Comparison of ENCODE assay signal across 20 cellular contexts in genomic region chr10:105969884-105970377, GRCh38.
A peak's percentile ranks its signal among the peaks of the same experiment; 100 is the strongest.
DNase-seq lines count a peak whose midpoint lies in the region; ATAC-seq and TF ChIP-seq lines count a peak whose summit lies in the region.
"Had no signal": no experiment of that assay in that cellular context is flagged by ENCODE, and none has a peak within 500 bp of the region (broad histone marks: within the 10 kb centered on the region; RNA-seq: fewer than 3 reads in every experiment).

No MANE protein-coding gene starts in this region.

- peaks cover 29% of the 10 kb centered on the region for H3K4me1 Mint-ChIP-seq in GM23338
- H3K4me1 Mint-ChIP-seq in activated T-cell treated with anti-CD3 and anti-CD28 coated beads, Interleukin-2, amount 50 U/mL, for 72 hours (ENCODE audit: low read depth), result no peaks in the 10 kb centered on the region
- H3K4me1 Mint-ChIP-seq in CD4-positive, alpha-beta memory T cell, result no peaks in the 10 kb centered on the region
- H3K4me1 Mint-ChIP-seq: CD8-positive, alpha-beta memory T cell had no signal

- no peaks in the 10 kb centered on the region for H4K20me1 ChIP-seq in GM23338 (replicated peaks; ENCODE audit: insufficient read depth)

- no peaks in the 10 kb centered on the region for H3K9me2 ChIP-seq in GM23338 (ENCODE audit: insufficient read depth)

- peaks cover 18% of the 10 kb centered on the region for H3K4me1 ChIP-seq in GM23338 (ENCODE audit: insufficient read depth)
- H3K4me1 ChIP-seq in neuronal stem cell (ENCODE audit: control insufficient read depth in 2 of 2, insufficient read depth in 1 of 2, low read depth in 1 of 2, low read length in 2 of 2), result peaks cover 5 to 14% of the 10 kb centered on the region in 2 donors
- no peaks in the 10 kb centered on the region for H3K4me1 ChIP-seq in CD4-positive, alpha-beta memory T cell (ENCODE audit: insufficient read depth, low read length)

- H3K27me3 Mint-ChIP-seq in GM23338 (ENCODE audit: insufficient read depth, low read depth, poor library complexity), result no peaks in the 10 kb centered on the region
- H3K27me3 Mint-ChIP-seq in activated T-cell treated with anti-CD3 and anti-CD28 coated beads, Interleukin-2, amount 50 U/mL, for 72 hours (ENCODE audit: low read depth), result no peaks in the 10 kb centered on the region
- H3K27me3 Mint-ChIP-seq in CD4-positive, alpha-beta memory T cell, result no peaks in the 10 kb centered on the region

- no peak overlapping the region for H3K27ac Mint-ChIP-seq in GM23338
- H3K27ac Mint-ChIP-seq in activated T-cell treated with anti-CD3 and anti-CD28 coated beads, Interleukin-2, amount 50 U/mL, for 72 hours, result no peak overlapping the region
- no peak overlapping the region for H3K27ac Mint-ChIP-seq in CD4-positive, alpha-beta memory T cell
- H3K27ac Mint-ChIP-seq: CD8-positive, alpha-beta memory T cell had no signal

- H3K36me3 Mint-ChIP-seq in GM23338 (ENCODE audit: low read depth), result no peaks in the 10 kb centered on the region
- no peaks in the 10 kb centered on the region for H3K36me3 Mint-ChIP-seq in activated T-cell treated with anti-CD3 and anti-CD28 coated beads, Interleukin-2, amount 50 U/mL, for 72 hours (ENCODE audit: insufficient read depth in 2 of 2)
- H3K36me3 Mint-ChIP-seq in CD4-positive, alpha-beta memory T cell, result no peaks in the 10 kb centered on the region
- H3K36me3 Mint-ChIP-seq: CD8-positive, alpha-beta memory T cell had no signal

- no peak overlapping the region for H3K18ac ChIP-seq in neuronal stem cell (ENCODE audit: low read length)

- no peak for TF ChIP-seq CTCF in GM23338 (conservative IDR thresholded peaks at IDR 0.05; ENCODE audit: low read depth in 2 of 2)

- intact Hi-C loops in CD4-positive, alpha-beta memory T cell (cut with micrococcal nuclease), result no loop called here

- WGBS in neuronal stem cell (ENCODE audit: extremely low coverage in 2 of 2, insufficient read length in 2 of 2, insufficient replicate concordance in 1 of 2), 2 donors, result no CpG with 5 or more reads among the region's 12 CpGs

- POLR2A ChIA-PET in CD4-positive, alpha-beta memory T cell (lab: Charles Lee; ENCODE audit: partially characterized antibody), result no interaction called here

- no peak overlapping the region for H2AK5ac ChIP-seq in neuronal stem cell (ENCODE audit: low read depth, low read length)

- H4K8ac ChIP-seq in neuronal stem cell (ENCODE audit: low read depth, low read length), result no peak overlapping the region

- no peak overlapping the region for H2BK5ac ChIP-seq in neuronal stem cell (ENCODE audit: low read length)

- no peaks in the 10 kb centered on the region for H3F3A ChIP-seq in GM23338 (replicated peaks; ENCODE audit: low read depth)

- H3K14ac ChIP-seq in neuronal stem cell (ENCODE audit: low read length), result no peak overlapping the region

- H3K79me2 ChIP-seq in GM23338 (replicated peaks; ENCODE audit: insufficient read depth), result no peaks in the 10 kb centered on the region

- no peak overlapping the region for H4K91ac ChIP-seq in neuronal stem cell (ENCODE audit: low read depth, low read length, poor library complexity)

- H2BK120ac ChIP-seq in neuronal stem cell (ENCODE audit: low read depth, low read length), result no peak overlapping the region

- H3K27me3 ChIP-seq in GM23338 (ENCODE audit: insufficient read depth) (no peaks in the 10 kb centered on the region), neuronal stem cell (ENCODE audit: control insufficient read depth in 3 of 3, insufficient read depth in 3 of 3, low read depth in 1 of 3, low read length in 3 of 3) (no peaks in the 10 kb centered on the region)
- H3K27me3 ChIP-seq in CD4-positive, alpha-beta memory T cell (ENCODE audit: insufficient read depth, low read length), result no peaks in the 10 kb centered on the region

- H2BK12ac ChIP-seq in neuronal stem cell (ENCODE audit: low read length), result no peak overlapping the region

- no peaks in the 10 kb centered on the region for H3K36me3 ChIP-seq in GM23338 (ENCODE audit: insufficient read depth)
- no peaks in the 10 kb centered on the region for H3K36me3 ChIP-seq in SK-N-MC (ENCODE audit: insufficient read depth, low read length)
- no peaks in the 10 kb centered on the region for H3K36me3 ChIP-seq in neuronal stem cell (replicated peaks in 1 of 2; ENCODE audit: control insufficient read depth in 2 of 2, insufficient read depth in 2 of 2, low read length in 2 of 2)
- H3K36me3 ChIP-seq in CD4-positive, alpha-beta memory T cell (ENCODE audit: insufficient read depth, low read length), result no peaks in the 10 kb centered on the region

- H3K4me3 ChIP-seq in GM23338, result no peak overlapping the region
- H3K4me3 ChIP-seq in SK-N-MC, result peak overlapping the region; percentile 68
- H3K4me3 ChIP-seq in neuronal stem cell (ENCODE audit: low read length in 2 of 2), result no peak overlapping the region
- no peak overlapping the region for H3K4me3 ChIP-seq in CD4-positive, alpha-beta memory T cell (ENCODE audit: low read length in 2 of 2)

- no peak overlapping the region for H2BK15ac ChIP-seq in neuronal stem cell (ENCODE audit: low read length)

- no peak for ATAC-seq in GM23338
- no peak for ATAC-seq in activated T-cell treated with anti-CD3 and anti-CD28 coated beads, Interleukin-2, amount 50 U/mL, for 72 hours (replicated peaks in 1 of 2)
- ATAC-seq: SK-N-SH treated with all-trans-retinoic acid at 6 μM for 48 hours had no signal

- H2AFZ ChIP-seq in GM23338 (peak overlapping the region; percentile 19; the same call in 1 of the 2 replicates), neuronal stem cell (ENCODE audit: low read length) (peak overlapping the region; percentile 32)

- no peaks in the 10 kb centered on the region for H3K9me3 ChIP-seq in SK-N-MC (ENCODE audit: low read depth, low read length)
- H3K9me3 ChIP-seq in neuronal stem cell (replicated peaks in 1 of 2; ENCODE audit: control insufficient read depth in 2 of 2, insufficient read depth in 1 of 2, low read depth in 1 of 2, low read length in 2 of 2), result no peaks in the 10 kb centered on the region
- no peaks in the 10 kb centered on the region for H3K9me3 ChIP-seq in CD4-positive, alpha-beta memory T cell (ENCODE audit: control insufficient read depth in 1 of 2, low read length in 2 of 2)

- no peaks in the 10 kb centered on the region for H3K79me1 ChIP-seq in neuronal stem cell (ENCODE audit: low read depth, low read length)

- H3K23ac ChIP-seq in neuronal stem cell (ENCODE audit: low read depth, low read length, poor library complexity), result no peak overlapping the region

- no peaks in the 10 kb centered on the region for H3K9me3 Mint-ChIP-seq in GM23338
- peaks cover 0 to 2% of the 10 kb centered on the region in 2 donors for H3K9me3 Mint-ChIP-seq in activated T-cell treated with anti-CD3 and anti-CD28 coated beads, Interleukin-2, amount 50 U/mL, for 72 hours
- H3K9me3 Mint-ChIP-seq in CD4-positive, alpha-beta memory T cell, result peaks cover 0 to 14% (median 3%) of the 10 kb centered on the region in 8 donors

- H3K27ac ChIP-seq in GM23338 (ENCODE audit: low read depth), result no peak overlapping the region
- H3K27ac ChIP-seq in SK-N-MC, result peak overlapping the region; percentile 80
- H3K27ac ChIP-seq in neuronal stem cell (replicated peaks; ENCODE audit: low read length), result no peak overlapping the region
- no peak overlapping the region for H3K27ac ChIP-seq in CD4-positive, alpha-beta memory T cell (ENCODE audit: low read depth, low read length)

- no peak overlapping the region for H3K4me2 ChIP-seq in GM23338
- no peak overlapping the region for H3K4me2 ChIP-seq in neuronal stem cell (ENCODE audit: insufficient read depth, low read length, poor library complexity, severe bottlenecking)

- H3K4me3 Mint-ChIP-seq in GM23338, result no peak overlapping the region
- no peak overlapping the region for H3K4me3 Mint-ChIP-seq in activated T-cell treated with anti-CD3 and anti-CD28 coated beads, Interleukin-2, amount 50 U/mL, for 72 hours
- H3K4me3 Mint-ChIP-seq in CD4-positive, alpha-beta memory T cell, result no peak overlapping the region
- H3K4me3 Mint-ChIP-seq: CD8-positive, alpha-beta memory T cell had no signal

- no peak overlapping the region for H3K4ac ChIP-seq in neuronal stem cell (ENCODE audit: low read length)

- DNase-seq in GM23338 (ENCODE audit: low spot score) (no peak), NOMO-1 treated with DMSO at 0.1 percent for 48 hours (lab: John Stamatoyannopoulos, UW; ENCODE audit: unreplicated experiment) (peak; percentile 50), SK-N-MC (ENCODE audit: low read depth, low spot score) (peak; percentile 16), neuronal stem cell (ENCODE audit: low spot score) (no peak), GM19238 (ENCODE audit: insufficient read length, low spot score) (no peak)
- DNase-seq in activated T-cell treated with anti-CD3 and anti-CD28 coated beads, Interleukin-2, amount 50 U/mL, for 72 hours, result no peak
- no peak for DNase-seq in CD4-positive, alpha-beta memory T cell
- DNase-seq: 8988T; AML-193; C1 segment of cervical spinal cord; CD8-positive, alpha-beta memory T cell; DMS53; GF-D8; KBM-7; NCI-H1092 treated with DMSO at 0.1 percent for 48 hours; NCI-H1436 treated with DMSO at 0.1 percent for 48 hours; NCI-H1930; NK-92 treated with Interleukin-12 subunit alpha and Interleukin-12 subunit beta, amount 100 ng/mL, for 24 hours; SIG-M5 had no signal

- CTCF ChIA-PET in CD4-positive, alpha-beta memory T cell (lab: Charles Lee; ENCODE audit: partially characterized antibody), result no interaction called here

- H3K9ac ChIP-seq in SK-N-MC (ENCODE audit: insufficient read length) (peak overlapping the region; percentile 47), neuronal stem cell (ENCODE audit: low read depth, low read length, poor library complexity) (no peak overlapping the region)

TF ChIP-seq in GM23338, 12 proteins besides CTCF, POLR2A, EP300 and RAD21 (continues in another document):
- no peak for TF ChIP-seq ZNF114 (CRISPR knock-in tag; IDR thresholded peaks at IDR 0.05)
- TF ChIP-seq ZNF331 (CRISPR knock-in tag; IDR thresholded peaks at IDR 0.05; ENCODE audit: low read depth), result no peak
- no peak for TF ChIP-seq STAT1 (IDR thresholded peaks at IDR 0.05; ENCODE audit: unreplicated experiment)
- TF ChIP-seq ETS1 (IDR thresholded peaks at IDR 0.05), result no peak

Comparison
In these comparisons a context has a peak if more than half of its experiments do, and no peak if none do; other contexts are left out.
1. DNase-seq: peak in NOMO-1 treated with DMSO at 0.1 percent for 48 hours (single experiment) and SK-N-MC (single experiment); none in GM23338 (single experiment), neuronal stem cell (single experiment), activated T-cell treated with anti-CD3 and anti-CD28 coated beads, Interleukin-2, amount 50 U/mL, for 72 hours (0 of 2), GM19238 (single experiment) and CD4-positive, alpha-beta memory T cell (0 of 5).